In the genomic region with DNA sequence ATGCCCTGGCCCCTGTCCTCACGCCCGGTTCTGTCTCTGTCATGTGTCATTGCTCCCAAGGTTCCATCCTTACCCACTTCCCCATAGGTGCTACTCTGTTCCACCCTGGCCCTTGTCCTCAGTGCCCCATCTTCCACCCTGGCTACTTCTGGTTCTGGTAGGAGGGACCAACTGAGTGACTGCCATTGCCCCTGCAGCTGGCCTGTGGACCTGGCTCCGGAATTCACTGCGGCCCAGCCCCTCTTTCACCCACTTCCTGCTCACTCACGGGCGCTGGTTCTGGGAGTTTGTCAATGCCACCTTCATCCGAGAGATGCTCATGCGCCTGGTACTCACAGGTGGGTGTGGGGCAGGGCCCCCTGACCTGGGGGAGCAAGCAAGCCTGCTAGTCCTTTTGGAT, we compare ENCODE assay signal across 23 cellular contexts. TPM values are rescaled to one million over a fixed set of nuclear protein-coding genes. Genes with fewer than 3 reads are reported as not detected.
DNase-seq lines count a peak whose midpoint lies in the region; ATAC-seq, FAIRE-seq and TF ChIP-seq lines count a peak whose summit lies in the region.
"Had no signal": no experiment of that assay in that cellular context is flagged by ENCODE, and none has a peak within 500 bp of the region (broad histone marks: within the 10 kb centered on the region; RNA-seq: fewer than 3 reads in every experiment).

No MANE protein-coding gene starts in this region.

- FAIRE-seq in D721Med (lab: Jason Lieb, UNC), result no peak
- FAIRE-seq: A204.1, GM12878, RCC 7860 had no signal

- peaks cover 13 to 19% (median 17%) of the 10 kb centered on the region in 11 experiments for H3K9me3 ChIP-seq in BLaER1 treated with 17β-estradiol and CSF1 and Interleukin-3, amounts not matched to agents 10 nM and 100 nM (replicated peaks in 1 of 11)
- no peaks in the 10 kb centered on the region for H3K9me3 ChIP-seq in RWPE2 (ENCODE audit: severe bottlenecking)

- H4K20me1 ChIP-seq in BLaER1 treated with 17β-estradiol and CSF1 and Interleukin-3, amounts not matched to agents 10 nM and 100 nM, result peaks cover 0 to 32% (median 0%) of the 10 kb centered on the region in 11 experiments; a peak in 3 of 22 replicates

- H3K9ac ChIP-seq in BLaER1 treated with 17β-estradiol and CSF1 and Interleukin-3, amounts not matched to agents 10 nM and 100 nM, result 0 out of 22 replicates have a peak overlapping the region, but pooled peaks of 1 of the 11 experiments have one; percentile 58
- H3K9ac ChIP-seq in rectal smooth muscle tissue (ENCODE audit: low read length), result no peak overlapping the region

- no peak overlapping the region for H3K4me3 ChIP-seq in BLaER1 treated with 17β-estradiol and CSF1 and Interleukin-3, amounts not matched to agents 10 nM and 100 nM
- no peak overlapping the region for H3K4me3 ChIP-seq in RWPE2 (ENCODE audit: severe bottlenecking)
- no peak overlapping the region for H3K4me3 ChIP-seq in rectal smooth muscle tissue (ENCODE audit: low read length)
- H3K4me3 ChIP-seq: GM12878, SJSA1 had no signal

- no peaks in the 10 kb centered on the region for H3K27me3 ChIP-seq in BLaER1 treated with 17β-estradiol and CSF1 and Interleukin-3, amounts not matched to agents 10 nM and 100 nM
- H3K27me3 ChIP-seq in RWPE2 (ENCODE audit: insufficient read depth, poor library complexity, severe bottlenecking), result no peaks in the 10 kb centered on the region
- no peaks in the 10 kb centered on the region for H3K27me3 ChIP-seq in rectal smooth muscle tissue (ENCODE audit: control insufficient read depth, insufficient read depth, low read length)
- H3K27me3 ChIP-seq: SJSA1 had no signal

- peak overlapping the region in 8 of 11 experiments; percentile 41 to 83 (median 72); a peak in 12 of 22 replicates for H3K4me2 ChIP-seq in BLaER1 treated with 17β-estradiol and CSF1 and Interleukin-3, amounts not matched to agents 10 nM and 100 nM

- DNase-seq in RWPE2 (ENCODE audit: low spot score), result peak; percentile 49
- DNase-seq in mesenteric fat pad (ENCODE audit: low spot score), result peak; percentile 82
- DNase-seq in NCI-H345 treated with DMSO at 0.1 percent for 48 hours (lab: John Stamatoyannopoulos, UW; ENCODE audit: unreplicated experiment), result no peak
- DNase-seq in G401 (ENCODE audit: low spot score), result no peak
- no peak for DNase-seq in D721Med (ENCODE audit: insufficient read length, low spot score)
- DNase-seq: CD4-positive, CD25-positive, alpha-beta regulatory T cell; DMS 273 treated with DMSO at 0.1 percent for 48 hours; DMS79 treated with DMSO at 0.1 percent for 48 hours; H9; NCI-H1105; NCI-H2081; NCI-H2171; NCI-H345; NCI-H524 treated with DMSO at 0.1 percent for 48 hours; NCI-H82 had no signal

- H3K36me3 ChIP-seq in BLaER1 treated with 17β-estradiol and CSF1 and Interleukin-3, amounts not matched to agents 10 nM and 100 nM, result peaks cover 0 to 62% (median 17%) of the 10 kb centered on the region in 11 experiments; a peak in 15 of 22 replicates
- H3K36me3 ChIP-seq in RWPE2 (ENCODE audit: low read depth) (peaks cover 13% of the 10 kb centered on the region; the same call in 1 of the 2 replicates), rectal smooth muscle tissue (ENCODE audit: control insufficient read depth, insufficient read depth, low read length) (peaks cover 5% of the 10 kb centered on the region)
- H3K36me3 ChIP-seq: SJSA1 had no signal

- peaks cover 24 to 47% (median 35%) of the 10 kb centered on the region in 10 experiments for H3K4me1 ChIP-seq in BLaER1 treated with 17β-estradiol and CSF1 and Interleukin-3, amounts not matched to agents 10 nM and 100 nM
- H3K4me1 ChIP-seq in RWPE2 (ENCODE audit: insufficient read depth, poor library complexity, severe bottlenecking), result peaks cover 24% of the 10 kb centered on the region
- H3K4me1 ChIP-seq in rectal smooth muscle tissue (ENCODE audit: control insufficient read depth, insufficient read depth, low read length), result peaks cover 37% of the 10 kb centered on the region

- no peak for ATAC-seq in RWPE2 (ENCODE audit: low read depth)
- ATAC-seq: GM12878, Right ventricle myocardium inferior had no signal

- in situ Hi-C loops in G401 (cut with HindIII; ENCODE audit: low sequenced_read_pairs), result no loop called here

- TF ChIP-seq CTCF in RWPE2 (IDR thresholded peaks at IDR 0.05; ENCODE audit: poor library complexity, severe bottlenecking) (no peak), D721Med (IDR thresholded peaks at IDR 0.05; ENCODE audit: insufficient read depth, missing control alignments) (no peak)

- H3K27ac ChIP-seq in BLaER1 treated with 17β-estradiol and CSF1 and Interleukin-3, amounts not matched to agents 10 nM and 100 nM, result peak overlapping the region in 4 of 11 experiments; percentile 41 to 65 (median 57); a peak in 3 of 22 replicates
- no peak overlapping the region for H3K27ac ChIP-seq in RWPE2 (ENCODE audit: poor library complexity, severe bottlenecking)
- H3K27ac ChIP-seq in rectal smooth muscle tissue (ENCODE audit: low read depth, low read length), result peak overlapping the region; percentile 89
- H3K27ac ChIP-seq: HL-60, SJSA1 had no signal

RNA-seq across cellular contexts. Expression of gene PTGS1, which starts 7.4 kb away (rescaled TPM):
- 16.5 TPM for total RNA-seq in mesenteric fat pad
- total RNA-seq in G401 (2014; rRNA removed; shearing (Covaris generic)), result not detected in 2 replicates

Comparison
In these comparisons a context has a peak if more than half of its experiments do, and no peak if none do; other contexts are left out.
1. DNase-seq: peak in RWPE2 (single experiment) and mesenteric fat pad (single experiment); none in NCI-H345 treated with DMSO at 0.1 percent for 48 hours (single experiment), G401 (single experiment) and D721Med (single experiment).
2. RNA of gene PTGS1, which starts 7.4 kb away (total RNA-seq): 16.5 TPM in mesenteric fat pad (single experiment); not detected in G401; every median in the first group is over 10 times any median in the second.